1 cellular context compared by ENCODE assay signal in genomic region chr16:30609928-30610839, GRCh38.
TF ChIP-seq lines count a peak whose summit lies in the region.

TSS of gene ZNF689 (minus strand) at chr16:30610389. CDS start at chr16:30610041, 348 bp downstream.

TF ChIP-seq in A549, 52 proteins besides CTCF, POLR2A, EP300 and RAD21 (continued from another document):
- TF ChIP-seq, protein P1, sequence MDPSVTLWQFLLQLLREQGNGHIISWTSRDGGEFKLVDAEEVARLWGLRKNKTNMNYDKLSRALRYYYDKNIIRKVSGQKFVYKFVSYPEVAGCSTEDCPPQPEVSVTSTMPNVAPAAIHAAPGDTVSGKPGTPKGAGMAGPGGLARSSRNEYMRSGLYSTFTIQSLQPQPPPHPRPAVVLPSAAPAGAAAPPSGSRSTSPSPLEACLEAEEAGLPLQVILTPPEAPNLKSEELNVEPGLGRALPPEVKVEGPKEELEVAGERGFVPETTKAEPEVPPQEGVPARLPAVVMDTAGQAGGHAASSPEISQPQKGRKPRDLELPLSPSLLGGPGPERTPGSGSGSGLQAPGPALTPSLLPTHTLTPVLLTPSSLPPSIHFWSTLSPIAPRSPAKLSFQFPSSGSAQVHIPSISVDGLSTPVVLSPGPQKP (IDR thresholded peaks at IDR 0.05; ENCODE audit: low read depth, low read length): no peak
- TF ChIP-seq EHF (CRISPR knock-in tag; IDR thresholded peaks at IDR 0.05): no peak
